In genomic region chr4:16082038-16082423, GRCh38 we compare ENCODE assay signal across 8 cellular contexts. TPM values are rescaled to one million over a fixed set of nuclear protein-coding genes. Genes with fewer than 3 reads are reported as not detected.
DNase-seq lines count a peak whose midpoint lies in the region; ATAC-seq, FAIRE-seq and TF ChIP-seq lines count a peak whose summit lies in the region.

No MANE protein-coding gene starts in this region.

- peak overlapping the region; percentile 52 for H3K4me3 Mint-ChIP-seq in activated T-helper 17 cell treated with anti-CD3 and anti-CD28 coated beads, Interleukin-2, amount 50 U/mL, for 72 hours

- H3K9me3 ChIP-seq in HEK293 (ENCODE audit: control insufficient read depth, insufficient read depth, low read depth, low read length) = no peaks in the 10 kb centered on the region
- no peaks in the 10 kb centered on the region for H3K9me3 ChIP-seq in keratinocyte (ENCODE audit: control insufficient read depth, low read depth, low read length)
- no peaks in the 10 kb centered on the region for H3K9me3 ChIP-seq in small intestine (ENCODE audit: control insufficient read depth, low read depth)

- H3K27ac ChIP-seq in HEK293 (ENCODE audit: extremely low read depth, low read depth, low read length) = no peak overlapping the region
- H3K27ac ChIP-seq in keratinocyte (ENCODE audit: control insufficient read depth, insufficient read depth, low read length) = no peak overlapping the region
- H3K27ac ChIP-seq in small intestine (ENCODE audit: low read depth in 1 of 2, low read length in 1 of 2) = no peak overlapping the region

- FAIRE-seq in keratinocyte (lab: Jason Lieb, UNC) = no peak
- FAIRE-seq in small intestine (lab: Jason Lieb, UNC) = no peak

- peaks cover 63% of the 10 kb centered on the region for H3K27me3 ChIP-seq in keratinocyte (ENCODE audit: control insufficient read depth, extremely low read depth, insufficient read depth, low read length)
- H3K27me3 ChIP-seq in small intestine (ENCODE audit: control insufficient read depth in 2 of 2, insufficient read depth in 2 of 2, low read length in 2 of 2) = peaks cover 7 to 20% of the 10 kb centered on the region in 2 donors

- DNase-seq in keratinocyte (ENCODE audit: low read depth, low spot score) (no peak), small intestine (no peak), SIG-M5 treated with dmso at 0.1 percent for 504 hours (lab: John Stamatoyannopoulos, UW; ENCODE audit: unreplicated experiment) (no peak), NCI-H187 (lab: John Stamatoyannopoulos, UW) (no peak)

- H3K4me3 ChIP-seq in HEK293 (ENCODE audit: low read depth, low read length) (peak overlapping the region; percentile 47), keratinocyte (ENCODE audit: control insufficient read depth in 2 of 3, extremely low read depth in 1 of 3, insufficient read depth in 2 of 3, low read depth in 1 of 3, low read length in 3 of 3) (peak overlapping the region in 1 of 3 experiments; percentile 34), small intestine (ENCODE audit: low read depth in 1 of 2, low read length in 2 of 2) (peak overlapping the region; percentile 27 to 67)

- peak; percentile 47 for ATAC-seq in activated T-helper 17 cell treated with anti-CD3 and anti-CD28 coated beads, Interleukin-2, amount 50 U/mL, for 72 hours (replicated peaks)
- ATAC-seq in GM18517 (IDR thresholded peaks at IDR 0.05; ENCODE audit: unreplicated experiment) (no peak), HG02759 (IDR thresholded peaks at IDR 0.05; ENCODE audit: unreplicated experiment) (no peak)

- H2AFZ ChIP-seq in keratinocyte (ENCODE audit: control insufficient read depth, low read length) = no peak overlapping the region

- TF ChIP-seq CTCF in HEK293 (tag by site-specific recombination; IDR thresholded peaks at IDR 0.05) = no peak
- TF ChIP-seq CTCF in keratinocyte (optimal IDR thresholded peaks at IDR 0.05 in 1 of 3, IDR thresholded peaks at IDR 0.05 in 1 of 3, conservative IDR thresholded peaks at IDR 0.05 in 1 of 3; ENCODE audit: extremely low read depth in 1 of 3, insufficient read depth in 2 of 3, low read length in 3 of 3) = no peak

- peaks cover 9% of the 10 kb centered on the region for H3K36me3 Mint-ChIP-seq in activated T-helper 17 cell treated with anti-CD3 and anti-CD28 coated beads, Interleukin-2, amount 50 U/mL, for 72 hours (ENCODE audit: low read depth)

- H3K36me3 ChIP-seq in HEK293 (ENCODE audit: control insufficient read depth in 2 of 2, insufficient read depth in 1 of 2, low read length in 2 of 2) (no peaks in the 10 kb centered on the region), keratinocyte (ENCODE audit: control insufficient read depth in 2 of 2, extremely low read depth in 1 of 2, insufficient read depth in 2 of 2, low read length in 2 of 2) (no peaks in the 10 kb centered on the region), small intestine (ENCODE audit: control insufficient read depth in 2 of 2, insufficient read depth in 2 of 2, low read length in 2 of 2) (no peaks in the 10 kb centered on the region)

- peak overlapping the region; percentile 56 for H3K4me2 ChIP-seq in keratinocyte (ENCODE audit: control insufficient read depth, extremely low read depth, insufficient read depth, low read depth, low read length)

- no peak overlapping the region for H3K27ac Mint-ChIP-seq in activated T-helper 17 cell treated with anti-CD3 and anti-CD28 coated beads, Interleukin-2, amount 50 U/mL, for 72 hours

- H3K9ac ChIP-seq in keratinocyte (ENCODE audit: control insufficient read depth, extremely low read depth, insufficient read depth, low read length) = no peak overlapping the region

- H3K79me2 ChIP-seq in keratinocyte (ENCODE audit: control insufficient read depth, insufficient read depth, low read length) = no peaks in the 10 kb centered on the region

- POLR2A ChIA-PET in HEK293 (lab: Yijun Ruan, JAX) = interaction anchor here (1.1 kb wide), 1 partner anchor 59 kb away, joined by 4 read pairs; no protein-coding TSS in a partner anchor

- H3K9me3 Mint-ChIP-seq in activated T-helper 17 cell treated with anti-CD3 and anti-CD28 coated beads, Interleukin-2, amount 50 U/mL, for 72 hours = no peaks in the 10 kb centered on the region

- dilution Hi-C loops in keratinocyte (cut with MboI; ENCODE audit: extremely low pct_ligation_motif_present, low sequenced_read_pairs) = no loop called here

- H3K4me1 ChIP-seq in HEK293 (ENCODE audit: control insufficient read depth, insufficient read depth, low read length) (no peaks in the 10 kb centered on the region), keratinocyte (ENCODE audit: control insufficient read depth, extremely low read depth, insufficient read depth, low read length) (peaks cover 4% of the 10 kb centered on the region), small intestine (ENCODE audit: control insufficient read depth in 2 of 2, insufficient read depth in 1 of 2, low read depth in 1 of 2, low read length in 1 of 2) (no peaks in the 10 kb centered on the region)

- CTCF ChIA-PET in HEK293 (lab: Yijun Ruan, JAX) = interaction anchor here (0.8 kb wide), 1 partner anchor 118 kb away, joined by 3 read pairs; no protein-coding TSS in a partner anchor

- no peaks in the 10 kb centered on the region for H3K9me1 ChIP-seq in keratinocyte (ENCODE audit: control insufficient read depth, extremely low read depth, insufficient read depth, low read length)

- peaks cover 59% of the 10 kb centered on the region for H3K27me3 Mint-ChIP-seq in activated T-helper 17 cell treated with anti-CD3 and anti-CD28 coated beads, Interleukin-2, amount 50 U/mL, for 72 hours

- 10 to 13% (median 12%) methylated on average over 17 of the region's 17 CpGs for WGBS in small intestine, 3 donors

- no peaks in the 10 kb centered on the region for H4K20me1 ChIP-seq in keratinocyte (ENCODE audit: control insufficient read depth, extremely low read depth, insufficient read depth, low read length)

- peaks cover 11% of the 10 kb centered on the region for H3K4me1 Mint-ChIP-seq in activated T-helper 17 cell treated with anti-CD3 and anti-CD28 coated beads, Interleukin-2, amount 50 U/mL, for 72 hours

TF ChIP-seq in HEK293, 187 proteins besides CTCF, POLR2A, EP300 and RAD21 (continues in another document):
- TF ChIP-seq ELK4 (IDR thresholded peaks at IDR 0.05; ENCODE audit: borderline replicate concordance, low read depth, low read length) = no peak
- no peak for TF ChIP-seq ZSCAN18 (tag by site-specific recombination; IDR thresholded peaks at IDR 0.05)
- TF ChIP-seq ZNF416 (tag by site-specific recombination; IDR thresholded peaks at IDR 0.05) = no peak
- TF ChIP-seq GLI2 (tag by site-specific recombination; IDR thresholded peaks at IDR 0.05; ENCODE audit: borderline replicate concordance, low read depth) = no peak
- no peak for TF ChIP-seq TRIM28 (IDR thresholded peaks at IDR 0.05; ENCODE audit: borderline replicate concordance, low read length)

RNA-seq across cellular contexts. Expression of gene PROM1, which starts 1.8 kb away (rescaled TPM):
- under 1 TPM in 1 of 2 donors, not detected in 1; 0.26 TPM for total RNA-seq in activated T-helper 17 cell treated with anti-CD3 and anti-CD28 coated beads, Interleukin-2, amount 50 U/mL, for 72 hours
- polyA plus RNA-seq in keratinocyte (not detected in 3 replicates), small intestine (1 to 10 TPM in 2 of 3 donors, under 1 TPM in 1; 0.45 to 8.4 (median 1.1) TPM)
- polyA plus RNA-seq in keratinocyte (2011; ENCODE audit: low read depth) = not detected
- not detected in 2 replicates for polyA plus RNA-seq in keratinocyte (2011; cell fraction: cytosol; rRNA removed)
- polyA plus RNA-seq in keratinocyte (2011; cell fraction: nucleus; rRNA removed) = 0.06 TPM in 1 of 2 replicates, not detected in the other
- polyA plus RNA-seq in keratinocyte (2012; ENCODE audit: low replicate concordance) = 0.44 TPM in 1 of 2 replicates, not detected in the other
- polyA minus RNA-seq in keratinocyte = not detected in 3 replicates
- polyA minus RNA-seq in keratinocyte (2011; cell fraction: cytosol; rRNA and poly(A)+ RNA removed) = not detected
- not detected in 2 replicates for polyA minus RNA-seq in keratinocyte (2011; cell fraction: nucleus; rRNA and poly(A)+ RNA removed)
